Comparison of ENCODE assay signal across 19 cellular contexts in the genomic region with DNA sequence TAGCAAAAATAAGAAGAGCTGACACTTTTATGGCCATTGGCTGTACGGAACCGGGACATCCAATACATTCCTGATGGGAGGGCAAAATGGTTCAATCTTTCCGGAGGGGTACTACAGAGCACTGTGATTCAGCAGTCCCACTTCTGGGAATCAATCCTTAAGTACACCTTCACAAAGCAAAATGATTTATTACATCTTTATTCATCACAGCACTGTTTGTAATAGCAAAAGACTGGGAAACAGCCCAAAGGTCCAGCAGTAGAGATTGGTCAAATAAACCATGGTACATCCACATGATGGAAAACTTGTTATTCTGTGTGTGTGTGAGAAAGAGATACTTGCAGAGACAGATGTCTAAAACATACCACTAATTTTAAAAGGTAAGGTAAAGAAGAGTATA. TPM values are rescaled to one million over a fixed set of nuclear protein-coding genes. Genes with fewer than 3 reads are reported as not detected.
A peak's percentile ranks its signal among the peaks of the same experiment; 100 is the strongest.
DNase-seq lines count a peak whose midpoint lies in the region; ATAC-seq, FAIRE-seq and TF ChIP-seq lines count a peak whose summit lies in the region.
"Had no signal": no experiment of that assay in that cellular context is flagged by ENCODE, and none has a peak within 500 bp of the region (broad histone marks: within the 10 kb centered on the region; RNA-seq: fewer than 3 reads in every experiment).

No MANE protein-coding gene starts in this region.

- H3K4me1 ChIP-seq in astrocyte (ENCODE audit: insufficient read depth, low read length) (peaks cover 7% of the 10 kb centered on the region), tibial artery (peaks cover 0 to 86% (median 47%) of the 10 kb centered on the region in 4 donors)
- H3K4me1 ChIP-seq: BE2C had no signal

- H3K4me3 ChIP-seq in astrocyte (ENCODE audit: insufficient read depth, low read depth, low read length) = no peak overlapping the region
- H3K4me3 ChIP-seq in tibial artery = no peak overlapping the region
- H3K4me3 ChIP-seq: HAP-1, PC-9, SK-N-MC had no signal

- H3K9me3 ChIP-seq in astrocyte (ENCODE audit: insufficient read depth, low read depth, low read length) (no peaks in the 10 kb centered on the region), tibial artery (no peaks in the 10 kb centered on the region)
- H3K9me3 ChIP-seq: BE2C, HAP-1 had no signal

- no peak overlapping the region for H3K4me2 ChIP-seq in astrocyte (ENCODE audit: low read length)
- H3K4me2 ChIP-seq: PC-9 had no signal

- no peak overlapping the region for H3K27ac Mint-ChIP-seq in astrocyte (ENCODE audit: unreplicated experiment)

- H3K27ac ChIP-seq in astrocyte (ENCODE audit: low read depth, low read length) (no peak overlapping the region), tibial artery (peak overlapping the region; percentile 23 to 33)
- H3K27ac ChIP-seq: PC-9, SK-N-MC had no signal

- CTCF ChIA-PET in HEK293T (lab: Yijun Ruan, JAX) = no interaction called here

- FAIRE-seq in astrocyte (lab: Jason Lieb, UNC) = no peak
- FAIRE-seq: D721Med had no signal

- ATAC-seq in left lobe of liver (peak; percentile 25), HG02885 (IDR thresholded peaks at IDR 0.05; ENCODE audit: poor library complexity, unreplicated experiment) (no peak)

- H3K4me1 Mint-ChIP-seq in astrocyte (ENCODE audit: low read depth, unreplicated experiment) = peaks cover 15% of the 10 kb centered on the region

- H3K27me3 ChIP-seq in astrocyte (ENCODE audit: insufficient read depth, low read length) = no peaks in the 10 kb centered on the region
- no peaks in the 10 kb centered on the region for H3K27me3 ChIP-seq in tibial artery
- H3K27me3 ChIP-seq: BE2C had no signal

- no peaks in the 10 kb centered on the region for H3K27me3 Mint-ChIP-seq in astrocyte (ENCODE audit: low read depth, unreplicated experiment)

- no peaks in the 10 kb centered on the region for H3K9me3 Mint-ChIP-seq in astrocyte (ENCODE audit: unreplicated experiment)

- peaks cover 3% of the 10 kb centered on the region for H3K36me3 Mint-ChIP-seq in astrocyte (ENCODE audit: low read depth, unreplicated experiment)

- no peak overlapping the region for H3K9ac ChIP-seq in astrocyte (ENCODE audit: low read length)

- TF ChIP-seq CTCF in astrocyte (IDR thresholded peaks at IDR 0.05; ENCODE audit: insufficient read depth, low read depth, low read length) = no peak
- TF ChIP-seq CTCF in tibial artery (IDR thresholded peaks at IDR 0.05) = no peak

- peaks cover 100% of the 10 kb centered on the region for H3K79me2 ChIP-seq in astrocyte (ENCODE audit: insufficient read depth, low read length)

- POLR2A ChIA-PET in HEK293T (lab: Yijun Ruan, JAX) = no interaction called here

- DNase-seq in HEK293T (ENCODE audit: extremely low spot score) (no peak), astrocyte (ENCODE audit: low read depth) (peak; percentile 56), left lobe of liver (ENCODE audit: low spot score) (no peak), tibial artery (no peak), NCI-H2081 treated with DMSO at 0.1 percent for 48 hours (lab: John Stamatoyannopoulos, UW) (no peak), HPDE6-E6E7 (ENCODE audit: extremely low spot score) (no peak)
- DNase-seq: BE2C, Kasumi-1, NCI-H1436, NCI-H187 treated with DMSO at 0.1 percent for 48 hours, NCI-H69, PC-9, RPMI8226, SHP77 treated with DMSO at 0.1 percent for 48 hours, SW 1271 had no signal

- H3K4me3 Mint-ChIP-seq in astrocyte (ENCODE audit: unreplicated experiment) = no peak overlapping the region

- intact Hi-C loops in tibial artery (cut with DNase I; ENCODE audit: low total_unique reads) = no loop called here

- no peak overlapping the region for H2AFZ ChIP-seq in astrocyte (ENCODE audit: low read depth, low read length)
- H2AFZ ChIP-seq: PC-9 had no signal

- H3K36me3 ChIP-seq in astrocyte (ENCODE audit: insufficient read depth, low read length) (peaks cover 5% of the 10 kb centered on the region), tibial artery (no peaks in the 10 kb centered on the region)
- H3K36me3 ChIP-seq: BE2C, HAP-1 had no signal

- peaks cover 96% of the 10 kb centered on the region for H4K20me1 ChIP-seq in astrocyte (ENCODE audit: insufficient read depth, low read length)

TF ChIP-seq in HEK293T, 16 proteins besides CTCF, POLR2A, EP300 and RAD21:
- TF ChIP-seq CTBP1 (IDR thresholded peaks at IDR 0.05; ENCODE audit: borderline replicate concordance) = no peak
- TF ChIP-seq, protein P1, sequence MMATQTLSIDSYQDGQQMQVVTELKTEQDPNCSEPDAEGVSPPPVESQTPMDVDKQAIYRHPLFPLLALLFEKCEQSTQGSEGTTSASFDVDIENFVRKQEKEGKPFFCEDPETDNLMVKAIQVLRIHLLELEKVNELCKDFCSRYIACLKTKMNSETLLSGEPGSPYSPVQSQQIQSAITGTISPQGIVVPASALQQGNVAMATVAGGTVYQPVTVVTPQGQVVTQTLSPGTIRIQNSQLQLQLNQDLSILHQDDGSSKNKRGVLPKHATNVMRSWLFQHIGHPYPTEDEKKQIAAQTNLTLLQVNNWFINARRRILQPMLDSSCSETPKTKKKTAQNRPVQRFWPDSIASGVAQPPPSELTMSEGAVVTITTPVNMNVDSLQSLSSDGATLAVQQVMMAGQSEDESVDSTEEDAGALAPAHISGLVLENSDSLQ (IDR thresholded peaks at IDR 0.05) = 0 out of 2 replicates have a peak, but pooled peaks have one; percentile 30
- no peak for TF ChIP-seq BHLHE40 (IDR thresholded peaks at IDR 0.05; ENCODE audit: borderline replicate concordance)

RNA-seq across cellular contexts. Expression of a gene that starts 9.6 kb away (rescaled TPM):
- total RNA-seq in astrocyte = 96.8 and 101 TPM in 2 replicates
- 17.3 TPM for total RNA-seq in left lobe of liver
